ENCODE assay signal across 1 cellular context in the genomic region with DNA sequence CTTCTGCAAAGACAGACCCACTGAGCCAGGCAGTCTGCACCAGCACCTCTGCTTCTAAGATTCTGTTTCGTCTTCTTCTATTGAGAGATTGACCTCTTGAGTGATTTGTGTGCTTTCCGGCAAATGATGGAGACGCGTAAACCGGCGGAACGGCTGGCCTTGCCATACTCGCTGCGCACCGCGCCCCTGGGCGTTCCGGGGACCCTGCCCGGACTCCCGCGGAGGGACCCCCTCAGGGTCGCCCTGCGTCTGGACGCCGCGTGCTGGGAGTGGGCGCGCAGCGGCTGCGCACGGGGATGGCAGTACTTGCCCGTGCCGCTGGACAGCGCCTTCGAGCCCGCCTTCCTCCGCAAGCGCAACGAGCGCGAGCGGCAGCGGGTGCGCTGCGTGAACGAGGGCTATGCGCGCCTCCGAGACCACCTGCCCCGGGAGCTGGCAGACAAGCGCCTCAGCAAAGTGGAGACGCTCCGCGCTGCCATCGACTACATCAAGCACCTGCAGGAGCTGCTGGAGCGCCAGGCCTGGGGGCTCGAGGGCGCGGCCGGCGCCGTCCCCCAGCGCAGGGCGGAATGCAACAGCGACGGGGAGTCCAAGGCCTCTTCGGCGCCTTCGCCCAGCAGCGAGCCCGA.
TF ChIP-seq lines count a peak whose summit lies in the region.

No MANE protein-coding gene starts in this region.

TF ChIP-seq in SK-N-SH treated with all-trans-retinoic acid at 6 μM for 48 hours, 23 proteins besides CTCF, POLR2A, EP300 and RAD21 (continued from another document):
- TF ChIP-seq, protein P1, sequence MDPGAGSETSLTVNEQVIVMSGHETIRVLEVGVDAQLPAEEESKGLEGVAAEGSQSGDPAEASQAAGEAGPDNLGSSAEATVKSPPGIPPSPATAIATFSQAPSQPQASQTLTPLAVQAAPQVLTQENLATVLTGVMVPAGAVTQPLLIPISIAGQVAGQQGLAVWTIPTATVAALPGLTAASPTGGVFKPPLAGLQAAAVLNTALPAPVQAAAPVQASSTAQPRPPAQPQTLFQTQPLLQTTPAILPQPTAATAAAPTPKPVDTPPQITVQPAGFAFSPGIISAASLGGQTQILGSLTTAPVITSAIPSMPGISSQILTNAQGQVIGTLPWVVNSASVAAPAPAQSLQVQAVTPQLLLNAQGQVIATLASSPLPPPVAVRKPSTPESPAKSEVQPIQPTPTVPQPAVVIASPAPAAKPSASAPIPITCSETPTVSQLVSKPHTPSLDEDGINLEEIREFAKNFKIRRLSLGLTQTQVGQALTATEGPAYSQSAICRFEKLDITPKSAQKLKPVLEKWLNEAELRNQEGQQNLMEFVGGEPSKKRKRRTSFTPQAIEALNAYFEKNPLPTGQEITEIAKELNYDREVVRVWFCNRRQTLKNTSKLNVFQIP (CRISPR knock-in tag; IDR thresholded peaks at IDR 0.05; ENCODE audit: borderline replicate concordance, low read depth), result no peak
